12 cellular contexts compared by ENCODE assay signal in the genomic region with DNA sequence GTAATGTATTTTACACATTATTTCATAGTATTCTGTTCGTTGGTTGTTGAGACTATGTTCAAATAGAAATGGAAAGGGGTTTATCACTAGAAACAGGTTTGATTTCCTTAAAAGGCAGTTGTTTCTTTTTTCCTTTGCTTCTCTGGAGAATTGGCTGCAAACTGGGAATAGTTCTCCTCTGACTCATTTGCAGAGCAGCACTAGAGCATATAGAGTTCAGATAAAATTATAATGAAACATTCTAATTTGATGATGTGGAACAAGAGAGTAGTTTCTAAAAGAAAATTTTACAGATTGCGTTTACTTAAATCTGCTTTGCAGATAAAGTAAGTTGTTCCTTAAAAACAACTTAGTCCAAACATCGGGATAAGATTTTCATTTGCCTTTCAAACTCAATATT. TPM values are rescaled to one million over a fixed set of nuclear protein-coding genes. Genes with fewer than 3 reads are reported as not detected.
DNase-seq lines count a peak whose midpoint lies in the region; ATAC-seq and TF ChIP-seq lines count a peak whose summit lies in the region.
"Had no signal": no experiment of that assay in that cellular context is flagged by ENCODE, and none has a peak within 500 bp of the region (broad histone marks: within the 10 kb centered on the region; RNA-seq: fewer than 3 reads in every experiment).

No MANE protein-coding gene starts in this region.

- in situ Hi-C loops in G401 (cut with HindIII; ENCODE audit: low sequenced_read_pairs): no loop called here

- H3K4me1 ChIP-seq in psoas muscle: peaks cover 41% of the 10 kb centered on the region

- H3K27me3 Mint-ChIP-seq in natural killer cell (ENCODE audit: low read depth in 2 of 2): peaks cover 16 to 18% of the 10 kb centered on the region in 2 donors

- intact Hi-C loops in psoas muscle (cut with DNase I) (no loop called here), natural killer cell (cut with micrococcal nuclease) (no loop called here)

- no peaks in the 10 kb centered on the region for H3K36me3 ChIP-seq in psoas muscle (ENCODE audit: insufficient read depth in 1 of 2, low read depth in 1 of 2)
- H3K36me3 ChIP-seq: Peyer's patch had no signal

- ATAC-seq in psoas muscle: no peak
- no peak for ATAC-seq in HG02798 (IDR thresholded peaks at IDR 0.05; ENCODE audit: poor library complexity, unreplicated experiment)
- ATAC-seq in natural killer cell: no peak

- H3K4me3 ChIP-seq in fibroblast of the aortic adventitia (ENCODE audit: low read depth, low read length) (no peak overlapping the region), psoas muscle (no peak overlapping the region)
- H3K4me3 ChIP-seq: Peyer's patch had no signal

- no peak overlapping the region for H3K27ac Mint-ChIP-seq in natural killer cell
- H3K27ac Mint-ChIP-seq: dendritic cell treated with granulocyte-macrophage colony-stimulating factor and Interleukin-4, amounts not matched to agents 40 ng/mL and 50 ng/mL, for 4 days had no signal

- TF ChIP-seq CTCF in RWPE1 (conservative IDR thresholded peaks at IDR 0.05; ENCODE audit: low read depth) (no peak), fibroblast of the aortic adventitia (IDR thresholded peaks at IDR 0.05; ENCODE audit: insufficient read depth, low read length) (no peak), psoas muscle (IDR thresholded peaks at IDR 0.05) (no peak), natural killer cell (IDR thresholded peaks at IDR 0.05) (no peak)

- H3K27ac ChIP-seq in RWPE1 (no peak overlapping the region), psoas muscle (peak overlapping the region; percentile 30)

- H3K4me1 Mint-ChIP-seq in natural killer cell: no peaks in the 10 kb centered on the region

- H3K4me3 Mint-ChIP-seq in natural killer cell: no peak overlapping the region
- H3K4me3 Mint-ChIP-seq: dendritic cell treated with granulocyte-macrophage colony-stimulating factor and Interleukin-4, amounts not matched to agents 40 ng/mL and 50 ng/mL, for 4 days had no signal

- no peaks in the 10 kb centered on the region for H3K9me3 Mint-ChIP-seq in natural killer cell
- H3K9me3 Mint-ChIP-seq: dendritic cell treated with granulocyte-macrophage colony-stimulating factor and Interleukin-4, amounts not matched to agents 40 ng/mL and 50 ng/mL, for 4 days had no signal

- CTCF ChIA-PET in RWPE1 (lab: Yijun Ruan, JAX): no interaction called here

- no peaks in the 10 kb centered on the region for H3K9me3 ChIP-seq in psoas muscle
- H3K9me3 ChIP-seq: Peyer's patch had no signal

- no peaks in the 10 kb centered on the region for H3K27me3 ChIP-seq in psoas muscle (ENCODE audit: insufficient read depth in 3 of 3, low read length in 2 of 3)
- H3K27me3 ChIP-seq: Peyer's patch had no signal

- no peaks in the 10 kb centered on the region for H3K36me3 Mint-ChIP-seq in natural killer cell

- WGBS in psoas muscle, 3 donors: 33 to 50% (median 43%) methylated on average over 3 of the region's 3 CpGs

- DNase-seq in COLO829 (ENCODE audit: low spot score) (peak; percentile 63), RWPE1 (ENCODE audit: low spot score) (peak; percentile 42), fibroblast of the aortic adventitia (ENCODE audit: low read depth) (peak; percentile 93), psoas muscle (no peak), G401 (ENCODE audit: low spot score) (no peak), natural killer cell (no peak)
- no peak for DNase-seq in activated CD4-positive, alpha-beta T cell treated with anti-CD3 and anti-CD28 coated beads, Interleukin-2, amount 50 U/mL, for 1 hour
- DNase-seq: DMS53, NCI-H1417 treated with DMSO at 0.1 percent for 48 hours, Peyer's patch had no signal

- POLR2A ChIA-PET in RWPE1 (lab: Yijun Ruan, JAX; ENCODE audit: low non-redundant PET): no interaction called here

RNA-seq across cellular contexts. Expression of a gene that starts 29.7 kb away (rescaled TPM):
- 3.4 and 28.3 TPM in 2 replicates for total RNA-seq in fibroblast of the aortic adventitia (ENCODE audit: low replicate concordance)
- total RNA-seq in psoas muscle: 1,000 to 10,000 TPM; 1,548 to 2,858 (median 2,312) TPM
- polyA plus RNA-seq in psoas muscle: 100 to 1,000 TPM in 2 of 3 donors, 10 to 100 TPM in 1; 35.7 to 861 (median 475) TPM
- total RNA-seq in G401 (2014; rRNA removed; shearing (Covaris generic)): not detected in 2 replicates
- total RNA-seq in natural killer cell: under 1 TPM; 0.18 to 0.85 (median 0.56) TPM

Comparison
In these comparisons a context has a peak if more than half of its experiments do, and no peak if none do; other contexts are left out.
1. DNase-seq: peak in COLO829 (single experiment), RWPE1 (single experiment) and fibroblast of the aortic adventitia (single experiment); none in psoas muscle (0 of 2), G401 (single experiment), natural killer cell (single experiment) and activated CD4-positive, alpha-beta T cell treated with anti-CD3 and anti-CD28 coated beads, Interleukin-2, amount 50 U/mL, for 1 hour (single experiment).
2. RNA of a gene that starts 29.7 kb away (total RNA-seq): 1,548 to 2,858 TPM in psoas muscle; 3.4 to 28.3 TPM in fibroblast of the aortic adventitia, 0.18 to 0.85 TPM in natural killer cell and not detected in G401; every median in the first group is over 10 times any median in the second.